In genomic region chr7:46786221-46786951, GRCh38 we compare ENCODE assay signal across 12 cellular contexts.
DNase-seq lines count a peak whose midpoint lies in the region; ATAC-seq, FAIRE-seq and TF ChIP-seq lines count a peak whose summit lies in the region.
"Had no signal": no experiment of that assay in that cellular context is flagged by ENCODE, and none has a peak within 500 bp of the region (broad histone marks: within the 10 kb centered on the region; RNA-seq: fewer than 3 reads in every experiment).

No MANE protein-coding gene starts in this region.

- H3K4me3 ChIP-seq in H1 (ENCODE audit: extremely low read depth in 1 of 4, insufficient read depth in 2 of 4, low read depth in 3 of 4, low read length in 4 of 4), result no peak overlapping the region

- FAIRE-seq in H1 (lab: Jason Lieb, UNC) (no peak), frontal cortex (lab: Jason Lieb, UNC) (no peak)

- H3K27ac ChIP-seq in H1 (ENCODE audit: low read depth, low read length), result no peak overlapping the region

- H2AK5ac ChIP-seq in H1 (ENCODE audit: low read depth, low read length), result no peak overlapping the region

- H2BK20ac ChIP-seq in H1 (ENCODE audit: low read length), result no peak overlapping the region

- H2BK5ac ChIP-seq in H1 (ENCODE audit: low read depth, low read length), result no peak overlapping the region

- no peaks in the 10 kb centered on the region for H4K20me1 ChIP-seq in H1 (replicated peaks in 1 of 2; ENCODE audit: control insufficient read depth in 1 of 2, insufficient read depth in 2 of 2, low read length in 2 of 2)

- H3K36me3 ChIP-seq in H1 (ENCODE audit: control insufficient read depth in 2 of 4, insufficient read depth in 4 of 4, low read length in 3 of 4), result no peaks in the 10 kb centered on the region

- H2BK12ac ChIP-seq in H1 (ENCODE audit: low read depth, low read length), result no peak overlapping the region

- peak; percentile 15 for DNase-seq in AG20443 (ENCODE audit: low spot score)
- peak; percentile 10 for DNase-seq in NCI-H69 (lab: John Stamatoyannopoulos, UW)
- no peak for DNase-seq in H1 (ENCODE audit: low read depth in 1 of 2, low spot score in 2 of 2)
- DNase-seq in myocyte (ENCODE audit: low read depth), result peak; percentile 71
- DNase-seq in frontal cortex (ENCODE audit: low spot score in 2 of 2), result no peak
- DNase-seq in hippocampal formation (lab: John Stamatoyannopoulos, UW), result no peak
- DNase-seq in T-helper 1 cell, result no peak
- DNase-seq: C1 segment of cervical spinal cord; naive thymus-derived CD8-positive, alpha-beta T cell; NCI-H187 treated with DMSO at 0.1 percent for 48 hours; stimulated activated CD4-positive, alpha-beta T cell treated with anti-CD3 and anti-CD28 coated beads, Interleukin-12 subunit alpha, Interleukin-12 subunit beta, amount 100 ng/mL, for 4 hours had no signal

- ATAC-seq in HG02938 (IDR thresholded peaks at IDR 0.05; ENCODE audit: unreplicated experiment), result no peak
- ATAC-seq: naive thymus-derived CD8-positive, alpha-beta T cell had no signal

- H3K14ac ChIP-seq in H1 (ENCODE audit: insufficient read length), result no peak overlapping the region

- CTCF ChIA-PET in H1 (lab: Charles Lee; ENCODE audit: partially characterized antibody), result interaction anchor here (0.5 to 2.4 kb wide), 9 partner anchors 9 to 1162 kb away, joined by 3 to 11 read pairs (median 3); partner anchors contain the start of gene PKD1L1

- no peaks in the 10 kb centered on the region for H3K79me1 ChIP-seq in H1 (ENCODE audit: low read depth, low read length)

- no peak overlapping the region for H3K18ac ChIP-seq in H1 (ENCODE audit: extremely low read depth, low read length)

- H4K5ac ChIP-seq in H1 (ENCODE audit: insufficient read length, low read depth, low read length), result no peak overlapping the region

- H3K9ac ChIP-seq in H1 (replicated peaks in 1 of 4; ENCODE audit: extremely low read depth in 1 of 4, low read depth in 3 of 4, low read length in 3 of 4), result no peak overlapping the region

- H4K91ac ChIP-seq in H1 (replicated peaks; ENCODE audit: insufficient read length, low read length), result no peak overlapping the region

- no peak overlapping the region for H3K4me2 ChIP-seq in H1 (ENCODE audit: insufficient read depth in 1 of 2, low read depth in 2 of 2, low read length in 2 of 2)

- no peak for TF ChIP-seq RAD21 in H1 (IDR thresholded peaks at IDR 0.05 in 1 of 2, conservative IDR thresholded peaks at IDR 0.05 in 1 of 2; ENCODE audit: low read depth in 2 of 2, low read length in 2 of 2)

- no peak overlapping the region for H4K8ac ChIP-seq in H1 (ENCODE audit: extremely low read depth, insufficient read depth, low read length)

- no peaks in the 10 kb centered on the region for H3K9me3 ChIP-seq in H1 (ENCODE audit: insufficient read depth in 2 of 2, low read depth in 1 of 2, low read length in 1 of 2)

- no peak overlapping the region for H2BK120ac ChIP-seq in H1 (replicated peaks; ENCODE audit: low read depth, low read length)

- no peak overlapping the region for H3K23ac ChIP-seq in H1 (ENCODE audit: insufficient read length)

- H3K4me1 ChIP-seq in H1 (replicated peaks in 1 of 4; ENCODE audit: control insufficient read depth in 3 of 4, insufficient read depth in 4 of 4, low read length in 3 of 4), result 0 out of 7 replicates have a peak, but pooled peaks cover 0 to 4% (median 0%) of the 10 kb centered on the region in 4 experiments

- no peaks in the 10 kb centered on the region for H3K79me2 ChIP-seq in H1 (ENCODE audit: control insufficient read depth in 1 of 2, insufficient read depth in 2 of 2, low read length in 2 of 2)

- 87% methylated on average over 8 of the region's 8 CpGs; no CpG with 5 or more reads in 1 of the 2 experiments for WGBS in H1 (ENCODE audit: extremely low coverage in 1 of 2, insufficient coverage in 1 of 2, insufficient read length in 1 of 2, insufficient replicate concordance in 2 of 2, low coverage in 1 of 2, low lambda C conversion rate in 2 of 2, missing lambda C conversion rate in 1 of 2), 2 experiments

- H3K27me3 ChIP-seq in H1 (replicated peaks in 1 of 4; ENCODE audit: control insufficient read depth in 3 of 4, extremely low read depth in 1 of 4, insufficient read depth in 3 of 4, low read length in 3 of 4), result no peaks in the 10 kb centered on the region

- TF ChIP-seq EP300 in H1 (IDR thresholded peaks at IDR 0.05; ENCODE audit: borderline replicate concordance in 1 of 2, low read depth in 2 of 2, low read length in 2 of 2), result no peak

- H3K23me2 ChIP-seq in H1 (ENCODE audit: low read depth, low read length), result no peaks in the 10 kb centered on the region; the same call in 1 of the 2 replicates

- TF ChIP-seq CTCF in H1 (IDR thresholded peaks at IDR 0.05; ENCODE audit: control extremely low read depth in 1 of 3, insufficient read depth in 1 of 3, low read depth in 1 of 3, low read length in 3 of 3), result no peak

- POLR2A ChIA-PET in H1 (lab: Charles Lee; ENCODE audit: partially characterized antibody), result no interaction called here

- H2BK15ac ChIP-seq in H1 (ENCODE audit: low read length), result no peak overlapping the region

- peak overlapping the region; percentile 34; the same call in 1 of the 2 replicates for H2AFZ ChIP-seq in H1 (ENCODE audit: low read length)

- H3K56ac ChIP-seq in H1 (replicated peaks; ENCODE audit: insufficient read length, low read depth, low read length), result no peak overlapping the region

- no peak overlapping the region for H3K4ac ChIP-seq in H1 (replicated peaks; ENCODE audit: insufficient read length, low read depth, low read length)

- TF ChIP-seq POLR2A in H1 (IDR thresholded peaks at IDR 0.05; ENCODE audit: control extremely low read depth in 1 of 2, low read depth in 2 of 2, low read length in 2 of 2), result no peak

TF ChIP-seq in H1, 55 proteins besides CTCF, POLR2A, EP300 and RAD21:
- TF ChIP-seq HDAC6 (IDR thresholded peaks at IDR 0.05; ENCODE audit: low read depth, low read length) (no peak), YY1 (IDR thresholded peaks at IDR 0.05; ENCODE audit: low read depth, low read length) (no peak), ZNF274 (IDR thresholded peaks at IDR 0.05; ENCODE audit: borderline replicate concordance, extremely low read depth, low read length) (no peak), MAFK (IDR thresholded peaks at IDR 0.05; ENCODE audit: low read depth, low read length) (no peak), TAF1 (IDR thresholded peaks at IDR 0.05; ENCODE audit: low read depth, low read length) (no peak), SP2 (IDR thresholded peaks at IDR 0.05; ENCODE audit: low read length) (no peak), RNF2 (IDR thresholded peaks at IDR 0.05; ENCODE audit: borderline replicate concordance, low read depth, low read length, missing control alignments, poor library complexity, severe bottlenecking) (no peak), MAX (IDR thresholded peaks at IDR 0.05) (no peak), CBX8 (IDR thresholded peaks at IDR 0.05; ENCODE audit: borderline replicate concordance, low read depth, low read length) (no peak), SIN3A (conservative IDR thresholded peaks at IDR 0.05 in 1 of 2, IDR thresholded peaks at IDR 0.05 in 1 of 2; ENCODE audit: low read depth in 1 of 2, low read length in 2 of 2) (no peak), JUN (IDR thresholded peaks at IDR 0.05; ENCODE audit: low read depth, low read length) (no peak), PHF8 (conservative IDR thresholded peaks at IDR 0.05; ENCODE audit: low read depth, low read length) (no peak), E2F6 (IDR thresholded peaks at IDR 0.05) (no peak)

Comparison
In these comparisons a context has a peak if more than half of its experiments do, and no peak if none do; other contexts are left out.
1. DNase-seq: peak in AG20443 (single experiment), NCI-H69 (single experiment) and myocyte (single experiment); none in H1 (0 of 2), frontal cortex (0 of 2), hippocampal formation (0 of 2) and T-helper 1 cell (0 of 5).